In genomic region chr2:74001781-74002514, GRCh38 we compare ENCODE assay signal across 1 cellular context.
TF ChIP-seq lines count a peak whose summit lies in the region.

No MANE protein-coding gene starts in this region.

TF ChIP-seq in HEK293, 187 proteins besides CTCF, POLR2A, EP300 and RAD21 (continued from another document):
- no peak for TF ChIP-seq ZFP69B (tag by site-specific recombination; IDR thresholded peaks at IDR 0.05)
- no peak for TF ChIP-seq GLI2 (tag by site-specific recombination; IDR thresholded peaks at IDR 0.05; ENCODE audit: borderline replicate concordance, low read depth)
- TF ChIP-seq, protein P1, sequence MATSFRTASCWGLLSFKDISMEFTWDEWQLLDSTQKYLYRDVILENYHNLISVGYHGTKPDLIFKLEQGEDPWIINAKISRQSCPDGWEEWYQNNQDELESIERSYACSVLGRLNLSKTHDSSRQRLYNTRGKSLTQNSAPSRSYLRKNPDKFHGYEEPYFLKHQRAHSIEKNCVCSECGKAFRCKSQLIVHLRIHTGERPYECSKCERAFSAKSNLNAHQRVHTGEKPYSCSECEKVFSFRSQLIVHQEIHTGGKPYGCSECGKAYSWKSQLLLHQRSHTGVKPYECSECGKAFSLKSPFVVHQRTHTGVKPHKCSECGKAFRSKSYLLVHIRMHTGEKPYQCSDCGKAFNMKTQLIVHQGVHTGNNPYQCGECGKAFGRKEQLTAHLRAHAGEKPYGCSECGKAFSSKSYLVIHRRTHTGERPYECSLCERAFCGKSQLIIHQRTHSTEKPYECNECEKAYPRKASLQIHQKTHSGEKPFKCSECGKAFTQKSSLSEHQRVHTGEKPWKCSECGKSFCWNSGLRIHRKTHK (tag by site-specific recombination; IDR thresholded peaks at IDR 0.05), result no peak
- no peak for TF ChIP-seq GLI4 (tag by site-specific recombination; IDR thresholded peaks at IDR 0.05)
- no peak for TF ChIP-seq SCRT1 (tag by site-specific recombination; IDR thresholded peaks at IDR 0.05; ENCODE audit: borderline replicate concordance)
- TF ChIP-seq ZNF707 (tag by site-specific recombination; IDR thresholded peaks at IDR 0.05), result no peak
- no peak for TF ChIP-seq ZNF677 (tag by site-specific recombination; IDR thresholded peaks at IDR 0.05)
- TF ChIP-seq HIC1 (tag by site-specific recombination; IDR thresholded peaks at IDR 0.05), result no peak
- TF ChIP-seq ZNF174 (tag by site-specific recombination; IDR thresholded peaks at IDR 0.05), result no peak
- TF ChIP-seq ZBTB7A (tag by site-specific recombination; IDR thresholded peaks at IDR 0.05; ENCODE audit: low read depth), result no peak
- no peak for TF ChIP-seq GLIS1 (tag by site-specific recombination; IDR thresholded peaks at IDR 0.05)
- TF ChIP-seq ZNF596 (tag by site-specific recombination; IDR thresholded peaks at IDR 0.05), result no peak
- TF ChIP-seq ZSCAN16 (tag by site-specific recombination; IDR thresholded peaks at IDR 0.05), result no peak
- TF ChIP-seq ZBTB17 (tag by site-specific recombination; IDR thresholded peaks at IDR 0.05), result 0 out of 2 replicates have a peak, but pooled peaks have one; percentile 7
- 0 out of 2 replicates have a peak, but pooled peaks have one; percentile 9 for TF ChIP-seq ZNF600 (tag by site-specific recombination; IDR thresholded peaks at IDR 0.05)
- TF ChIP-seq PATZ1 (tag by site-specific recombination; IDR thresholded peaks at IDR 0.05), result peak; percentile 26; the same call in 1 of the 2 replicates
- TF ChIP-seq ZNF660 (tag by site-specific recombination; IDR thresholded peaks at IDR 0.05), result no peak
- no peak for TF ChIP-seq ZNF629 (tag by site-specific recombination; IDR thresholded peaks at IDR 0.05)
